ENCODE assay signal across 26 cellular contexts in genomic region chr1:58133562-58133961, GRCh38.
"Had no signal": no experiment of that assay in that cellular context is flagged by ENCODE, and none has a peak within 500 bp of the region (broad histone marks: within the 10 kb centered on the region; RNA-seq: fewer than 3 reads in every experiment).

No MANE protein-coding gene starts in this region.

- H3K27me3 ChIP-seq: stomach, suprapubic skin, testis, thyroid gland, tibial artery, tibial nerve, transverse colon, upper lobe of left lung, upper lobe of right lung, uterus, vagina had no signal

- DNase-seq: stimulated activated CD4-positive, alpha-beta T cell treated with anti-CD3 and anti-CD28 coated beads, Interleukin-2, amount 100 ng/mL, for 48 hours; stimulated activated CD4-positive, alpha-beta T cell treated with anti-CD3 and anti-CD28 coated beads, Interleukin-4, amount 100 ng/mL, for 1 hour; stimulated activated CD4-positive, alpha-beta T cell treated with anti-CD3 and anti-CD28 coated beads, Interleukin-4, amount 100 ng/mL, for 24 hours; stimulated activated CD4-positive, alpha-beta T cell treated with anti-CD3 and anti-CD28 coated beads, Interleukin-4, amount 100 ng/mL, for 4 hours; stimulated activated CD8-positive, alpha-beta memory T cell treated with anti-CD3 and anti-CD28 coated beads, Interleukin-4, amount 100 ng/mL, for 48 hours; stimulated activated naive B cell treated with anti-CD40 and anti-IgM and Interleukin-4, amounts not matched to agents 10 μg/mL and 1 μg/mL and 100 μg/mL, for 72 hours; stimulated activated naive CD4-positive, alpha-beta T cell; stimulated activated naive CD4-positive, alpha-beta T cell treated with Interleukin-2 at 50 U/mL for 16 hours; stimulated activated naive CD8-positive, alpha-beta T cell treated with anti-CD3 and anti-CD28 coated beads, Interleukin-15, amount 100 ng/mL, for 72 hours; stimulated activated naive CD8-positive, alpha-beta T cell treated with anti-CD3 and anti-CD28 coated beads, Interleukin-15, Interleukin-2, amounts not matched to agents 100 U/mL and 50 U/mL, for 24 hours; stomach; substantia nigra; testis; thyroid gland; tibial artery; transverse colon; trophoblast cell; upper lobe of left lung; upper lobe of right lung; uterus had no signal

- H3K4me1 ChIP-seq: stomach, suprapubic skin, testis, thyroid gland, tibial artery, tibial nerve, transverse colon, upper lobe of left lung, upper lobe of right lung, uterus, vagina had no signal

- H3K36me3 ChIP-seq: stomach, suprapubic skin, thoracic aorta, thyroid gland, tibial artery, tibial nerve, transverse colon, upper lobe of left lung, upper lobe of right lung, uterus, vagina had no signal

- H3K9me3 ChIP-seq: suprapubic skin, testis, thoracic aorta, thyroid gland, transverse colon, upper lobe of left lung, upper lobe of right lung, uterus, vagina had no signal

- H3K27ac ChIP-seq: stomach, suprapubic skin, testis, thoracic aorta, thyroid gland, tibial artery, tibial nerve, transverse colon, upper lobe of left lung, upper lobe of right lung, uterus, vagina had no signal

- ATAC-seq: stimulated activated effector memory CD8-positive, alpha-beta T cell treated with anti-CD3 and anti-CD28 coated beads, Interleukin-12 subunit alpha, Interleukin-12 subunit beta, amount 100 ng/mL, for 72 hours; stimulated activated memory B cell treated with anti-CD40 and anti-IgM and Interleukin-4, amounts not matched to agents 10 μg/mL and 1 μg/mL and 100 μg/mL, for 72 hours; stimulated activated naive B cell treated with anti-CD40 and anti-IgM and Interleukin-4, amounts not matched to agents 10 μg/mL and 1 μg/mL and 100 μg/mL, for 72 hours; stimulated activated naive CD8-positive, alpha-beta T cell treated with anti-CD3 and anti-CD28 coated beads, Interleukin-15, amount 100 ng/mL, for 72 hours; stimulated activated naive CD8-positive, alpha-beta T cell treated with anti-CD3 and anti-CD28 coated beads, Interleukin-15, Interleukin-2, amounts not matched to agents 100 U/mL and 50 U/mL, for 24 hours; upper lobe of right lung had no signal

- H3K4me3 ChIP-seq: stomach, suprapubic skin, testis, thoracic aorta, thyroid gland, tibial artery, tibial nerve, transverse colon, upper lobe of left lung, upper lobe of right lung, uterus, vagina had no signal
